ENCODE assay signal across 1 cellular context in the genomic region with DNA sequence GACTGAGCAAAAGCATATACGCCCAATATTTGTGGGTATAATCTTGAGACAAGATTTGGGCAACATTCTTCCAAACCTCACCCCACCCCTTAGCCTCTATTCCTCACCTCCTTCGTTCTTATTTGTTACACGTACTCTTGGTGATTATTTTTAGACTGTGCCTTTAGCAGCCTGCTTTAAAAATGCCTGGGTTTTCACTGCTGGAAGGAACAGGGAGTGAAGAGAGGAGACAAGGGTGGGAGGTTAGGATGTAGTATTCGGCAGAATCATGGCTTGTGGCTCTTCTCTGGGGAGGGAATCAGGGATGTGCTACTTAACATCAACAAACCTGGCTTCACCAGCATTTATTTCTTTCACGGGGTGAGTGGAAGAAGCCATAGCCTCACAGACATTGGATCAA.
TF ChIP-seq lines count a peak whose summit lies in the region.

No MANE protein-coding gene starts in this region.

TF ChIP-seq in K562, 482 proteins besides CTCF, POLR2A, EP300 and RAD21:
- no peak for TF ChIP-seq ZZZ3 (IDR thresholded peaks at IDR 0.05)
